ENCODE assay signal across 22 cellular contexts in the genomic region with DNA sequence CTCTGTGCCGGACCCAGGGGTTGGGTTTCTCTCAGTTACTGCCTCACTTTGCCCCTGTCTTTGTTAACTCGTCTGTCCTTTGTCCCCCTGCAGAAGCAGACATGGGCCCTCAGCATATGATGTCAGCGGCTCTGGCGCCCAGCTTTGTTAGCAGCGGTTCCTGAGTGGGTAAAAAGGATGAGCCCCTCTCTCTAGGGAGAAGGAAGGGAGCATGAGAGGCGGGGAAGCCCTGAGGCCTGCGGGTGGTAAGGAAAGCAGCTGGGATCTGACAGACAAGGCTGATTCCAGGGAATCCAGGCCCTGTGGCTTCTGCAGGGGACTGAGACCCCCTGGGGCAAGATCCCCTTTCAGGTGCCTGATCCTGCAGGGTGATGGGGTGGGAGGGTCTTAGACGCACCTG. TPM values are rescaled to one million over a fixed set of nuclear protein-coding genes. Genes with fewer than 3 reads are reported as not detected.
A peak's percentile ranks its signal among the peaks of the same experiment; 100 is the strongest.
DNase-seq lines count a peak whose midpoint lies in the region; ATAC-seq and TF ChIP-seq lines count a peak whose summit lies in the region.
"Had no signal": no experiment of that assay in that cellular context is flagged by ENCODE, and none has a peak within 500 bp of the region (broad histone marks: within the 10 kb centered on the region; RNA-seq: fewer than 3 reads in every experiment).

No MANE protein-coding gene starts in this region.

- no peaks in the 10 kb centered on the region for H3K79me1 ChIP-seq in trophoblast cell (ENCODE audit: low read length)

- DNase-seq in COLO668 (lab: John Stamatoyannopoulos, UW; ENCODE audit: unreplicated experiment), result peak; percentile 40
- peak; percentile 67 for DNase-seq in NCI-H345 (lab: John Stamatoyannopoulos, UW)
- peak in 1 of 2 donors; percentile 36 for DNase-seq in left lung
- DNase-seq in stimulated activated effector memory CD8-positive, alpha-beta T cell treated with anti-CD3 and anti-CD28 coated beads, Interleukin-12 subunit alpha, Interleukin-12 subunit beta, amount 100 ng/mL, for 72 hours (ENCODE audit: low spot score in 2 of 2), result no peak
- no peak for DNase-seq in ACHN
- no peak for DNase-seq in NCI-H2107 (lab: John Stamatoyannopoulos, UW)
- DNase-seq in trophoblast cell, result no peak
- no peak for DNase-seq in activated T-cell treated with anti-CD3 and anti-CD28 coated beads, Interleukin-2, amount 50 U/mL, for 4 hours
- DNase-seq: activated CD4-positive, alpha-beta T cell treated with anti-CD3 and anti-CD28 coated beads, Interleukin-2, amount 10 ng/mL, durations not matched to agents 24 days and 14 days; GOT3; left ventricle myocardium inferior; NCI-H774; occipital lobe; OCI-M1; SIG-M5; stimulated activated CD4-positive, alpha-beta T cell treated with anti-CD3 and anti-CD28 coated beads, Interleukin-4, amount 100 ng/mL, for 1 hour; stimulated activated naive CD8-positive, alpha-beta T cell treated with anti-CD3 and anti-CD28 coated beads, Interleukin-15, Interleukin-2, amounts not matched to agents 100 U/mL and 50 U/mL, for 24 hours; tibial artery had no signal

- no peak overlapping the region for H2BK12ac ChIP-seq in trophoblast cell (ENCODE audit: low read length)

- H3K27ac ChIP-seq in left lung, result peak overlapping the region; percentile 57 to 59
- H3K27ac ChIP-seq in trophoblast cell (ENCODE audit: low read depth, low read length), result no peak overlapping the region
- H3K27ac ChIP-seq: hepatocyte, left ventricle myocardium inferior, tibial artery had no signal

- H3K9me3 ChIP-seq in left lung, result no peaks in the 10 kb centered on the region
- peaks cover 2% of the 10 kb centered on the region for H3K9me3 ChIP-seq in trophoblast cell (ENCODE audit: insufficient read depth, low read depth, low read length)
- H3K9me3 ChIP-seq: left ventricle myocardium inferior, tibial artery had no signal

- no peaks in the 10 kb centered on the region for H3K9me3 Mint-ChIP-seq in stimulated activated effector memory CD8-positive, alpha-beta T cell treated with anti-CD3 and anti-CD28 coated beads, Interleukin-12 subunit alpha, Interleukin-12 subunit beta, amount 100 ng/mL, for 72 hours
- no peaks in the 10 kb centered on the region for H3K9me3 Mint-ChIP-seq in activated T-cell treated with anti-CD3 and anti-CD28 coated beads, Interleukin-2, amount 50 U/mL, for 4 hours
- H3K9me3 Mint-ChIP-seq: activated CD4-positive, alpha-beta T cell treated with anti-CD3 and anti-CD28 coated beads, Interleukin-2, amount 10 ng/mL, durations not matched to agents 24 days and 14 days; activated T-helper 1 cell treated with anti-CD3 and anti-CD28 coated beads, Interleukin-12 subunit alpha, Interleukin-12 subunit beta, Interleukin-2, Interleukin-4 antibody, amounts not matched to agents 30 ng/mL and 10 ng/mL and 1 ng/mL, durations not matched to agents 14 hours and 24 hours and 36 hours; IgD-negative memory B cell had no signal

- H3K4me1 ChIP-seq in left lung, result no peaks in the 10 kb centered on the region
- H3K4me1 ChIP-seq in trophoblast cell (ENCODE audit: control insufficient read depth in 1 of 2, insufficient read depth in 2 of 2, low read length in 2 of 2), result peaks cover 0 to 11% of the 10 kb centered on the region in 2 experiments
- H3K4me1 ChIP-seq: left ventricle myocardium inferior, tibial artery had no signal

- peaks cover 28% of the 10 kb centered on the region for H3K36me3 Mint-ChIP-seq in stimulated activated effector memory CD8-positive, alpha-beta T cell treated with anti-CD3 and anti-CD28 coated beads, Interleukin-12 subunit alpha, Interleukin-12 subunit beta, amount 100 ng/mL, for 72 hours
- peaks cover 6% of the 10 kb centered on the region for H3K36me3 Mint-ChIP-seq in activated T-cell treated with anti-CD3 and anti-CD28 coated beads, Interleukin-2, amount 50 U/mL, for 4 hours (ENCODE audit: insufficient read depth)

- no peak overlapping the region for H2BK120ac ChIP-seq in trophoblast cell (ENCODE audit: insufficient read depth, low read length, poor library complexity)

- no peak overlapping the region for H4K91ac ChIP-seq in trophoblast cell (ENCODE audit: low read depth, low read length)

- no peak overlapping the region for H3K4me2 ChIP-seq in trophoblast cell (ENCODE audit: low read length)
- H3K4me2 ChIP-seq: hepatocyte had no signal

- H3K27me3 Mint-ChIP-seq in activated T-cell treated with anti-CD3 and anti-CD28 coated beads, Interleukin-2, amount 50 U/mL, for 4 hours (ENCODE audit: low read depth), result no peaks in the 10 kb centered on the region
- H3K27me3 Mint-ChIP-seq: activated CD4-positive, alpha-beta T cell treated with anti-CD3 and anti-CD28 coated beads, Interleukin-2, amount 10 ng/mL, durations not matched to agents 24 days and 14 days; activated naive CD8-positive, alpha-beta T cell; IgD-negative memory B cell had no signal

- no peak overlapping the region for H3K4me3 Mint-ChIP-seq in stimulated activated effector memory CD8-positive, alpha-beta T cell treated with anti-CD3 and anti-CD28 coated beads, Interleukin-12 subunit alpha, Interleukin-12 subunit beta, amount 100 ng/mL, for 72 hours
- no peak overlapping the region for H3K4me3 Mint-ChIP-seq in activated T-cell treated with anti-CD3 and anti-CD28 coated beads, Interleukin-2, amount 50 U/mL, for 4 hours
- H3K4me3 Mint-ChIP-seq: activated CD4-positive, alpha-beta T cell treated with anti-CD3 and anti-CD28 coated beads, Interleukin-2, amount 10 ng/mL, durations not matched to agents 24 days and 14 days; activated naive CD8-positive, alpha-beta T cell; activated T-helper 1 cell treated with anti-CD3 and anti-CD28 coated beads, Interleukin-12 subunit alpha, Interleukin-12 subunit beta, Interleukin-2, Interleukin-4 antibody, amounts not matched to agents 30 ng/mL and 10 ng/mL and 1 ng/mL, durations not matched to agents 14 hours and 24 hours and 36 hours; IgD-negative memory B cell had no signal

- H3K79me2 ChIP-seq in trophoblast cell (ENCODE audit: control insufficient read depth, insufficient read depth, low read length, poor library complexity), result no peaks in the 10 kb centered on the region
- H3K79me2 ChIP-seq: hepatocyte had no signal

- intact Hi-C loops in left lung (cut with DNase I), result no loop called here

- H3K36me3 ChIP-seq in left lung (peaks cover 0 to 4% of the 10 kb centered on the region in 2 donors), trophoblast cell (ENCODE audit: control insufficient read depth in 1 of 2, insufficient read depth in 2 of 2, low read length in 2 of 2) (no peaks in the 10 kb centered on the region)
- H3K36me3 ChIP-seq: left ventricle myocardium inferior had no signal

- no peak overlapping the region for H3K4me3 ChIP-seq in left lung
- H3K4me3 ChIP-seq in trophoblast cell (ENCODE audit: low read depth, low read length), result no peak overlapping the region
- H3K4me3 ChIP-seq: hepatocyte, left ventricle myocardium inferior, tibial artery had no signal

- ATAC-seq in left lung, result no peak
- no peak for ATAC-seq in stimulated activated effector memory CD8-positive, alpha-beta T cell treated with anti-CD3 and anti-CD28 coated beads, Interleukin-12 subunit alpha, Interleukin-12 subunit beta, amount 100 ng/mL, for 72 hours
- ATAC-seq in activated T-cell treated with anti-CD3 and anti-CD28 coated beads, Interleukin-2, amount 50 U/mL, for 4 hours, result no peak
- ATAC-seq: stimulated activated naive CD8-positive, alpha-beta T cell treated with anti-CD3 and anti-CD28 coated beads, Interleukin-15, Interleukin-2, amounts not matched to agents 100 U/mL and 50 U/mL, for 24 hours had no signal

- H3K4ac ChIP-seq in trophoblast cell (ENCODE audit: low read depth, low read length), result no peak overlapping the region

- peaks cover 10% of the 10 kb centered on the region for H3K4me1 Mint-ChIP-seq in stimulated activated effector memory CD8-positive, alpha-beta T cell treated with anti-CD3 and anti-CD28 coated beads, Interleukin-12 subunit alpha, Interleukin-12 subunit beta, amount 100 ng/mL, for 72 hours
- peaks cover 2% of the 10 kb centered on the region for H3K4me1 Mint-ChIP-seq in activated T-cell treated with anti-CD3 and anti-CD28 coated beads, Interleukin-2, amount 50 U/mL, for 4 hours (ENCODE audit: low read depth)

- H4K12ac ChIP-seq in trophoblast cell (ENCODE audit: low read depth, low read length), result no peak overlapping the region

- peak overlapping the region; percentile 55 for H3K27ac Mint-ChIP-seq in stimulated activated effector memory CD8-positive, alpha-beta T cell treated with anti-CD3 and anti-CD28 coated beads, Interleukin-12 subunit alpha, Interleukin-12 subunit beta, amount 100 ng/mL, for 72 hours
- H3K27ac Mint-ChIP-seq: activated CD4-positive, alpha-beta T cell treated with anti-CD3 and anti-CD28 coated beads, Interleukin-2, amount 10 ng/mL, durations not matched to agents 24 days and 14 days; activated naive CD8-positive, alpha-beta T cell had no signal

- no peak overlapping the region for H3K9ac ChIP-seq in trophoblast cell (ENCODE audit: low read length)

- no peak overlapping the region for H2AFZ ChIP-seq in trophoblast cell (ENCODE audit: insufficient read depth, low read length, poor library complexity)
- H2AFZ ChIP-seq: hepatocyte had no signal

- H2BK5ac ChIP-seq in trophoblast cell (ENCODE audit: low read depth, low read length, poor library complexity), result no peak overlapping the region

- no peak overlapping the region for H4K8ac ChIP-seq in trophoblast cell (ENCODE audit: low read depth, low read length)

- no CpG with 5 or more reads among the region's 8 CpGs for WGBS in trophoblast cell (ENCODE audit: extremely low coverage, insufficient coverage, insufficient read length)

- H3K27me3 ChIP-seq in left lung (no peaks in the 10 kb centered on the region), trophoblast cell (ENCODE audit: insufficient read depth, low read length) (no peaks in the 10 kb centered on the region)
- H3K27me3 ChIP-seq: hepatocyte, tibial artery had no signal

- no peak overlapping the region for H2AK5ac ChIP-seq in trophoblast cell (ENCODE audit: low read length)

- H3K23ac ChIP-seq in trophoblast cell (ENCODE audit: low read length), result no peak overlapping the region

- in situ Hi-C loops in ACHN (cut with HindIII; ENCODE audit: low pct_ligation_motif_present, low pct_unique_long_range_greater_than_20kb, low sequenced_read_pairs), result no loop called here

- no peak overlapping the region for H3K14ac ChIP-seq in trophoblast cell (ENCODE audit: low read length)

- no peak overlapping the region for H3K18ac ChIP-seq in trophoblast cell (ENCODE audit: low read length)

- no peak for TF ChIP-seq CTCF in left lung (IDR thresholded peaks at IDR 0.05)

RNA-seq across cellular contexts. Expression of gene MCM5, which starts 51.7 kb away (rescaled TPM):
- total RNA-seq in left lung, result 10 to 100 TPM; 34.9 to 62.5 TPM
- 35.5 and 35.9 TPM in 2 replicates for polyA plus RNA-seq in trophoblast cell (2013)
- 100 to 1,000 TPM; 342 to 399 (median 361) TPM for total RNA-seq in activated T-cell treated with anti-CD3 and anti-CD28 coated beads, Interleukin-2, amount 50 U/mL, for 4 hours

Comparison
In these comparisons a context has a peak if more than half of its experiments do, and no peak if none do; other contexts are left out.
1. DNase-seq: peak in COLO668 (single experiment) and NCI-H345 (single experiment); none in stimulated activated effector memory CD8-positive, alpha-beta T cell treated with anti-CD3 and anti-CD28 coated beads, Interleukin-12 subunit alpha, Interleukin-12 subunit beta, amount 100 ng/mL, for 72 hours (0 of 2), ACHN (single experiment), NCI-H2107 (single experiment), trophoblast cell (0 of 2) and activated T-cell treated with anti-CD3 and anti-CD28 coated beads, Interleukin-2, amount 50 U/mL, for 4 hours (single experiment).
2. RNA of gene MCM5, which starts 51.7 kb away (total RNA-seq): 342 to 399 TPM in activated T-cell treated with anti-CD3 and anti-CD28 coated beads, Interleukin-2, amount 50 U/mL, for 4 hours; 34.9 to 62.5 TPM in left lung; every median in the first group is over 4 times any median in the second.